15 cellular contexts compared by ENCODE assay signal in genomic region chr14:105389976-105390848, GRCh38. TPM values are rescaled to one million over a fixed set of nuclear protein-coding genes. Genes with fewer than 3 reads are reported as not detected.
DNase-seq lines count a peak whose midpoint lies in the region; ATAC-seq, FAIRE-seq and TF ChIP-seq lines count a peak whose summit lies in the region.
"Had no signal": no experiment of that assay in that cellular context is flagged by ENCODE, and none has a peak within 500 bp of the region (broad histone marks: within the 10 kb centered on the region; RNA-seq: fewer than 3 reads in every experiment).

No MANE protein-coding gene starts in this region.

- no peak for FAIRE-seq in kidney (lab: Jason Lieb, UNC)
- FAIRE-seq in RCC 7860 (lab: Jason Lieb, UNC) = no peak
- FAIRE-seq: GM18507 had no signal

- DNase-seq in SIG-M5 treated with dmso at 0.1 percent for 504 hours (lab: John Stamatoyannopoulos, UW; ENCODE audit: unreplicated experiment) = peak; percentile 10
- DNase-seq in SIG-M5 (lab: John Stamatoyannopoulos, UW) = no peak
- no peak for DNase-seq in WERI-Rb-1
- peak; percentile 62 for DNase-seq in kidney
- no peak for DNase-seq in NCI-H345 treated with DMSO at 0.1 percent for 48 hours (lab: John Stamatoyannopoulos, UW; ENCODE audit: unreplicated experiment)
- DNase-seq in RCC 7860 (ENCODE audit: low spot score) = no peak
- DNase-seq: IMR-90; NCI-H2227 treated with DMSO at 0.1 percent for 48 hours; nephron progenitor cell; stimulated activated CD4-positive, alpha-beta T cell treated with anti-CD3 and anti-CD28 coated beads, Interleukin-4, amount 100 ng/mL, for 24 hours had no signal

- H3K4me1 ChIP-seq in kidney (ENCODE audit: control insufficient read depth in 1 of 2, insufficient read depth in 1 of 2, low read depth in 1 of 2, low read length in 2 of 2) = no peaks in the 10 kb centered on the region
- peaks cover 0 to 68% (median 33%) of the 10 kb centered on the region in 5 donors for H3K4me1 ChIP-seq in subcutaneous abdominal adipose tissue (ENCODE audit: control insufficient read depth in 5 of 5, insufficient read depth in 5 of 5, low read length in 5 of 5)

- H3K36me3 ChIP-seq in WERI-Rb-1 (peaks cover 5% of the 10 kb centered on the region; the same call in 1 of the 2 replicates), kidney (ENCODE audit: control insufficient read depth in 1 of 2, insufficient read depth in 2 of 2, low read length in 2 of 2) (no peaks in the 10 kb centered on the region), subcutaneous abdominal adipose tissue (ENCODE audit: control insufficient read depth in 5 of 5, insufficient read depth in 5 of 5, low read length in 5 of 5) (peaks cover 0 to 57% (median 41%) of the 10 kb centered on the region in 5 donors)

- TF ChIP-seq CTCF in WERI-Rb-1 (IDR thresholded peaks at IDR 0.05; ENCODE audit: low read depth, low read length) (no peak), kidney (IDR thresholded peaks at IDR 0.05; ENCODE audit: borderline replicate concordance, extremely low read depth, insufficient read depth) (no peak)

- H3K4me3 ChIP-seq in WERI-Rb-1 (ENCODE audit: low read depth, low read length) = no peak overlapping the region
- no peak overlapping the region for H3K4me3 ChIP-seq in kidney (ENCODE audit: low read length in 2 of 2)
- no peak overlapping the region for H3K4me3 ChIP-seq in subcutaneous abdominal adipose tissue (ENCODE audit: low read depth in 1 of 5, low read length in 5 of 5)
- H3K4me3 ChIP-seq: tibial artery had no signal

- H3K9ac ChIP-seq in kidney (ENCODE audit: low read length in 2 of 2) = no peak overlapping the region
- H3K9ac ChIP-seq in subcutaneous abdominal adipose tissue (ENCODE audit: low read length in 5 of 5) = no peak overlapping the region

- ATAC-seq in GM21576 (IDR thresholded peaks at IDR 0.05; ENCODE audit: unreplicated experiment) = no peak

- intact Hi-C loops in kidney (cut with DNase I) = no loop called here

- peak overlapping the region; percentile 85 for H3K27ac ChIP-seq in WERI-Rb-1
- H3K27ac ChIP-seq in kidney (ENCODE audit: low read depth in 2 of 2, low read length in 2 of 2) = no peak overlapping the region
- H3K27ac ChIP-seq in subcutaneous abdominal adipose tissue (ENCODE audit: low read depth, low read length) = peak overlapping the region; percentile 23
- H3K27ac ChIP-seq: 22Rv1 had no signal

- H3K27me3 ChIP-seq in WERI-Rb-1 (ENCODE audit: insufficient read depth, low read depth, severe bottlenecking) (no peaks in the 10 kb centered on the region), subcutaneous abdominal adipose tissue (ENCODE audit: control insufficient read depth in 5 of 5, insufficient read depth in 4 of 5, low read length in 5 of 5) (no peaks in the 10 kb centered on the region)
- H3K27me3 ChIP-seq: tibial artery had no signal

- H3K9me3 ChIP-seq in WERI-Rb-1 (ENCODE audit: severe bottlenecking) = no peaks in the 10 kb centered on the region
- no peaks in the 10 kb centered on the region for H3K9me3 ChIP-seq in kidney (ENCODE audit: control insufficient read depth in 1 of 2, low read length in 2 of 2)
- no peaks in the 10 kb centered on the region for H3K9me3 ChIP-seq in subcutaneous abdominal adipose tissue (ENCODE audit: control insufficient read depth in 5 of 5, low read length in 5 of 5)
- H3K9me3 ChIP-seq: tibial artery had no signal

RNA-seq across cellular contexts. Expression of gene TEX22, which starts 8.1 kb away (rescaled TPM):
- total RNA-seq in kidney = 3.3 TPM
- 1.5 TPM for polyA plus RNA-seq in kidney (ENCODE audit: insufficient read depth, low read depth, low replicate concordance)

RNA-seq across cellular contexts. Expression of gene MTA1, which starts 29.4 kb away (rescaled TPM):
- total RNA-seq in kidney = 112 TPM
- 30.4 TPM for polyA plus RNA-seq in kidney (ENCODE audit: insufficient read depth, low read depth, low replicate concordance)

Comparison
In these comparisons a context has a peak if more than half of its experiments do, and no peak if none do; other contexts are left out.
1. DNase-seq: peak in SIG-M5 treated with dmso at 0.1 percent for 504 hours (single experiment) and kidney (single experiment); none in SIG-M5 (single experiment), WERI-Rb-1 (single experiment), NCI-H345 treated with DMSO at 0.1 percent for 48 hours (single experiment) and RCC 7860 (single experiment).
2. H3K27ac ChIP-seq: peak in WERI-Rb-1 (single experiment) and subcutaneous abdominal adipose tissue (single experiment); none in kidney (0 of 2).